18 cellular contexts compared by ENCODE assay signal in genomic region chr10:71085689-71086438, GRCh38.
DNase-seq lines count a peak whose midpoint lies in the region; ATAC-seq and TF ChIP-seq lines count a peak whose summit lies in the region.
"Had no signal": no experiment of that assay in that cellular context is flagged by ENCODE, and none has a peak within 500 bp of the region (broad histone marks: within the 10 kb centered on the region; RNA-seq: fewer than 3 reads in every experiment).

No MANE protein-coding gene starts in this region.

- no peaks in the 10 kb centered on the region for H3K4me1 Mint-ChIP-seq in central memory CD8-positive, alpha-beta T cell
- no peaks in the 10 kb centered on the region for H3K4me1 Mint-ChIP-seq in progenitor cell of endocrine pancreas (ENCODE audit: low read depth)
- H3K4me1 Mint-ChIP-seq: CD4-positive, alpha-beta memory T cell; stimulated activated naive CD8-positive, alpha-beta T cell treated with anti-CD3 and anti-CD28 coated beads, Interleukin-15, amount 100 ng/mL, for 72 hours; T-helper 17 cell had no signal

- in situ Hi-C loops in GM13976 (cut with MboI; ENCODE audit: low sequenced_read_pairs, unreplicated experiment) = no loop called here

- ATAC-seq in central memory CD8-positive, alpha-beta T cell (replicated peaks; ENCODE audit: extremely low read depth, poor library complexity, severe bottlenecking) = no peak
- ATAC-seq in GM21423 (IDR thresholded peaks at IDR 0.05; ENCODE audit: unreplicated experiment) = no peak
- ATAC-seq: left lung; stimulated activated naive CD8-positive, alpha-beta T cell treated with anti-CD3 and anti-CD28 coated beads, Interleukin-15, amount 100 ng/mL, for 72 hours; T-helper 17 cell had no signal

- H3K36me3 Mint-ChIP-seq in central memory CD8-positive, alpha-beta T cell (ENCODE audit: insufficient read depth) = no peaks in the 10 kb centered on the region
- H3K36me3 Mint-ChIP-seq in progenitor cell of endocrine pancreas (ENCODE audit: insufficient read depth) = no peaks in the 10 kb centered on the region
- H3K36me3 Mint-ChIP-seq: activated naive CD8-positive, alpha-beta T cell; CD4-positive, alpha-beta memory T cell had no signal

- H3K9me3 Mint-ChIP-seq in central memory CD8-positive, alpha-beta T cell = no peaks in the 10 kb centered on the region
- H3K9me3 Mint-ChIP-seq in progenitor cell of endocrine pancreas (ENCODE audit: low read depth) = no peaks in the 10 kb centered on the region
- H3K9me3 Mint-ChIP-seq: CD4-positive, alpha-beta memory T cell; HFFc6; nephron; stimulated activated naive CD8-positive, alpha-beta T cell treated with anti-CD3 and anti-CD28 coated beads, Interleukin-15, amount 100 ng/mL, for 72 hours had no signal

- DNase-seq in DMS153 (lab: John Stamatoyannopoulos, UW) (peak; percentile 10), DMS153 treated with DMSO at 0.1 percent for 48 hours (lab: John Stamatoyannopoulos, UW; ENCODE audit: unreplicated experiment) (no peak), GM13976 (ENCODE audit: low spot score) (peak; percentile 16), progenitor cell of endocrine pancreas (ENCODE audit: low spot score, unreplicated experiment) (peak; percentile 6), HPDE6-E6E7 (ENCODE audit: extremely low spot score) (no peak), NCI-H2029 treated with DMSO at 0.1 percent for 48 hours (lab: John Stamatoyannopoulos, UW) (no peak)
- peak; percentile 3 to 6 for DNase-seq in central memory CD8-positive, alpha-beta T cell (ENCODE audit: low spot score in 2 of 2)
- DNase-seq: CD4-positive, alpha-beta memory T cell; erythroblast; GF-D8; HFFc6; MG63; T-helper 17 cell had no signal

- H3K27ac Mint-ChIP-seq in central memory CD8-positive, alpha-beta T cell (ENCODE audit: low read depth) = peak overlapping the region; percentile 70
- H3K27ac Mint-ChIP-seq in progenitor cell of endocrine pancreas = no peak overlapping the region
- H3K27ac Mint-ChIP-seq: activated naive CD8-positive, alpha-beta T cell; CD4-positive, alpha-beta memory T cell; HFFc6; nephron; stimulated activated naive CD8-positive, alpha-beta T cell treated with anti-CD3 and anti-CD28 coated beads, Interleukin-15, amount 100 ng/mL, for 72 hours; T-helper 17 cell had no signal

- peaks cover 12% of the 10 kb centered on the region for H3K27me3 Mint-ChIP-seq in central memory CD8-positive, alpha-beta T cell
- peaks cover 9% of the 10 kb centered on the region for H3K27me3 Mint-ChIP-seq in progenitor cell of endocrine pancreas
- H3K27me3 Mint-ChIP-seq: activated naive CD8-positive, alpha-beta T cell; CD4-positive, alpha-beta memory T cell had no signal

- TF ChIP-seq CTCF in GM13976 (IDR thresholded peaks at IDR 0.05; ENCODE audit: borderline replicate concordance, control extremely low read depth, extremely low read depth, insufficient read depth, missing control alignments) (no peak), progenitor cell of endocrine pancreas (IDR thresholded peaks at IDR 0.05; ENCODE audit: unreplicated experiment) (no peak)

- H3K4me3 Mint-ChIP-seq in central memory CD8-positive, alpha-beta T cell = no peak overlapping the region
- no peak overlapping the region for H3K4me3 Mint-ChIP-seq in progenitor cell of endocrine pancreas (ENCODE audit: low read depth)
- H3K4me3 Mint-ChIP-seq: activated naive CD8-positive, alpha-beta T cell; CD4-positive, alpha-beta memory T cell; HFFc6; nephron; stimulated activated naive CD8-positive, alpha-beta T cell treated with anti-CD3 and anti-CD28 coated beads, Interleukin-15, amount 100 ng/mL, for 72 hours; T-helper 17 cell had no signal

Comparison
In these comparisons a context has a peak if more than half of its experiments do, and no peak if none do; other contexts are left out.
1. DNase-seq: peak in DMS153 (single experiment), GM13976 (single experiment), central memory CD8-positive, alpha-beta T cell (2 of 2) and progenitor cell of endocrine pancreas (single experiment); none in DMS153 treated with DMSO at 0.1 percent for 48 hours (single experiment), HPDE6-E6E7 (single experiment) and NCI-H2029 treated with DMSO at 0.1 percent for 48 hours (single experiment).